ENCODE assay signal across 8 cellular contexts in genomic region chrX:119067023-119067739, GRCh38. TPM values are rescaled to one million over a fixed set of nuclear protein-coding genes. Genes with fewer than 3 reads are reported as not detected.
DNase-seq lines count a peak whose midpoint lies in the region; ATAC-seq and TF ChIP-seq lines count a peak whose summit lies in the region.

No MANE protein-coding gene starts in this region.

- peak; percentile 67 for TF ChIP-seq CTCF in fibroblast of pulmonary artery (IDR thresholded peaks at IDR 0.05; ENCODE audit: low read length, missing control alignments)

- H3K9me3 Mint-ChIP-seq in CD4-positive, CD25-positive, alpha-beta regulatory T cell, result no peaks in the 10 kb centered on the region

- no peaks in the 10 kb centered on the region for H3K36me3 ChIP-seq in CD4-positive, CD25-positive, alpha-beta regulatory T cell (ENCODE audit: control insufficient read depth, insufficient read depth, low read length)
- no peaks in the 10 kb centered on the region for H3K36me3 ChIP-seq in H7 (replicated peaks; ENCODE audit: control insufficient read depth, insufficient read depth, low read length)
- H3K36me3 ChIP-seq in aorta (ENCODE audit: control insufficient read depth in 1 of 2, insufficient read depth in 2 of 2, low read length in 1 of 2), result no peaks in the 10 kb centered on the region

- H3K4me3 Mint-ChIP-seq in CD4-positive, CD25-positive, alpha-beta regulatory T cell, result no peak overlapping the region

- no peak overlapping the region for H3K4me3 ChIP-seq in CD4-positive, CD25-positive, alpha-beta regulatory T cell (ENCODE audit: low read depth, low read length)
- H3K4me3 ChIP-seq in H7 (ENCODE audit: insufficient read depth, low read depth, low read length) (no peak overlapping the region), fibroblast of pulmonary artery (replicated peaks; ENCODE audit: low read depth, low read length) (no peak overlapping the region), aorta (ENCODE audit: low read length in 2 of 2) (no peak overlapping the region)

- intact Hi-C loops in aorta (cut with DNase I), result loop anchor here (2.0 to 5.0 kb wide), 3 partner anchors 60 to 220 kb away; no protein-coding TSS in a partner anchor

- peaks cover 4% of the 10 kb centered on the region for H3K27me3 ChIP-seq in CD4-positive, CD25-positive, alpha-beta regulatory T cell (ENCODE audit: control insufficient read depth, insufficient read depth, low read length)
- H3K27me3 ChIP-seq in H7 (ENCODE audit: control insufficient read depth, insufficient read depth, low read length) (peaks cover 2% of the 10 kb centered on the region; the same call in 1 of the 2 replicates), aorta (ENCODE audit: control insufficient read depth in 1 of 2, insufficient read depth in 2 of 2, low read length in 1 of 2) (no peaks in the 10 kb centered on the region)

- no peaks in the 10 kb centered on the region for H3K4me1 Mint-ChIP-seq in CD4-positive, CD25-positive, alpha-beta regulatory T cell

- H3K27ac ChIP-seq in CD4-positive, CD25-positive, alpha-beta regulatory T cell (ENCODE audit: insufficient read depth, low read length, poor library complexity, severe bottlenecking), result no peak overlapping the region
- H3K27ac ChIP-seq in aorta (ENCODE audit: low read depth in 1 of 2, low read length in 2 of 2), result no peak overlapping the region

- no peaks in the 10 kb centered on the region for H3K9me3 ChIP-seq in CD4-positive, CD25-positive, alpha-beta regulatory T cell (ENCODE audit: control insufficient read depth in 2 of 2, low read length in 2 of 2)
- H3K9me3 ChIP-seq in aorta (ENCODE audit: control insufficient read depth, low read length), result no peaks in the 10 kb centered on the region

- H3K27ac Mint-ChIP-seq in CD4-positive, CD25-positive, alpha-beta regulatory T cell, result no peak overlapping the region

- peak in 1 of 2 donors; percentile 50 for ATAC-seq in CD4-positive, CD25-positive, alpha-beta regulatory T cell (ENCODE audit: low read depth in 2 of 2)
- ATAC-seq in aorta (ENCODE audit: low FRiP score), result peak; percentile 75

- no peaks in the 10 kb centered on the region for H3K36me3 Mint-ChIP-seq in CD4-positive, CD25-positive, alpha-beta regulatory T cell

- 0 to 4% methylated on average over 7 of the region's 7 CpGs for WGBS in aorta, 2 donors

- H3K27me3 Mint-ChIP-seq in CD4-positive, CD25-positive, alpha-beta regulatory T cell, result peaks cover 4% of the 10 kb centered on the region

- no peaks in the 10 kb centered on the region for H3K4me1 ChIP-seq in CD4-positive, CD25-positive, alpha-beta regulatory T cell (ENCODE audit: control insufficient read depth, insufficient read depth, low read length, poor library complexity, severe bottlenecking)
- no peaks in the 10 kb centered on the region for H3K4me1 ChIP-seq in aorta (ENCODE audit: control insufficient read depth in 1 of 2, insufficient read depth in 2 of 2, low read length in 2 of 2)

- peak; percentile 1 to 35 (median 15) for DNase-seq in CD4-positive, CD25-positive, alpha-beta regulatory T cell
- DNase-seq in H7 (peak; percentile 58), NCI-H510A (lab: John Stamatoyannopoulos, UW) (peak; percentile 4), activated T-cell treated with anti-CD3 and anti-CD28 coated beads for 24 hours (ENCODE audit: low read depth) (peak; percentile 28), fibroblast of pulmonary artery (ENCODE audit: low read depth) (peak; percentile 74), nucleus accumbens (lab: John Stamatoyannopoulos, UW) (peak in 40 of 56 donors; percentile 0 to 66 (median 14)), aorta (peak; percentile 66 to 84), activated gamma-delta T cell treated with Interleukin-2 at 50 U/mL for 16 hours (no peak)

RNA-seq across cellular contexts. Expression of gene CT47C1, which starts 5.6 kb away (rescaled TPM):
- not detected for total RNA-seq in CD4-positive, CD25-positive, alpha-beta regulatory T cell
- polyA plus RNA-seq in CD4-positive, CD25-positive, alpha-beta regulatory T cell, result not detected
- not detected in 2 replicates for total RNA-seq in H7 (2014; rRNA removed; shearing (Covaris generic))
- total RNA-seq in aorta, result not detected
- not detected for polyA plus RNA-seq in aorta
